Comparison of ENCODE assay signal across 8 cellular contexts in the genomic region with DNA sequence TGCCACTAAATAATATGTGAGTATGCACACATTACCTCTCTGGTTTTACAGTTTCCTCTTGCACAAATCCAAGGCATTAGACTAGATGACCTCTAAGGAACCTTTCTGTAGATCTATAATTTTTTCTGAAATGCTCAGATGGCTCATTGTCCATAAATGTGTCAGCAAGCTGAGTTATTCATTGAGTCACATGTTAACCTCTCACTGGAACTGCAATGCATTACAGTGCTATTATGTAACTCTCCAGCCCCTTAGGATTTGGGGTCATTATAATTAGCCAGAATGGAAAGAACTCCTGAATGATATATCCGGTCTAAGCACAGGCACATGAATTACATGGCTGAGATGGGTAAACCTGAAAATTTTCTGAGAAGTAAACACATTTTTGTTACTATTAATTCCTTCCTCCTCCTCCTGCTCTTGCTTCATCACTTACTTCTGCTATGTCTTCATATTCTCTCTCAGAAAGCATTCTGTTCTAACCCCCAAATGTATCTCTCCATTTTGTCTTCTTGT. TPM values are rescaled to one million over a fixed set of nuclear protein-coding genes. Genes with fewer than 3 reads are reported as not detected.
DNase-seq lines count a peak whose midpoint lies in the region; ATAC-seq and TF ChIP-seq lines count a peak whose summit lies in the region.

No MANE protein-coding gene starts in this region.

- no peak overlapping the region for H3K27ac Mint-ChIP-seq in osteocyte (ENCODE audit: unreplicated experiment)

- TF ChIP-seq CTCF in HL-60 (IDR thresholded peaks at IDR 0.05; ENCODE audit: insufficient read depth, low read length): no peak
- TF ChIP-seq CTCF in osteocyte (IDR thresholded peaks at IDR 0.05): no peak

- in situ Hi-C loops in ACHN (cut with HindIII; ENCODE audit: low pct_ligation_motif_present, low pct_unique_long_range_greater_than_20kb, low sequenced_read_pairs): no loop called here

- no peaks in the 10 kb centered on the region for H3K9me3 Mint-ChIP-seq in osteocyte (ENCODE audit: unreplicated experiment)

- no peaks in the 10 kb centered on the region for H3K27me3 ChIP-seq in HL-60 (ENCODE audit: insufficient read depth, poor library complexity, severe bottlenecking)

- H3K27me3 Mint-ChIP-seq in osteocyte (ENCODE audit: unreplicated experiment): no peaks in the 10 kb centered on the region

- ATAC-seq in GM21390 (IDR thresholded peaks at IDR 0.05; ENCODE audit: unreplicated experiment): peak; percentile 41

- peak; percentile 72 for DNase-seq in ACHN
- peak; percentile 48 to 56 for DNase-seq in HL-60 (ENCODE audit: low read depth in 1 of 2, low spot score in 1 of 2)
- DNase-seq in fibroblast of gingiva (ENCODE audit: low read depth): peak; percentile 60
- DNase-seq in DMS79 (lab: John Stamatoyannopoulos, UW): no peak
- DNase-seq in osteocyte (ENCODE audit: extremely low spot score, unreplicated experiment): no peak
- DNase-seq in stimulated activated CD4-positive, alpha-beta T cell treated with anti-CD3 and anti-CD28 coated beads, Interleukin-4, amount 100 ng/mL, for 4 hours: no peak
- DNase-seq in NCI-H446 (lab: John Stamatoyannopoulos, UW): no peak

- H3K4me3 Mint-ChIP-seq in osteocyte (ENCODE audit: unreplicated experiment): no peak overlapping the region

- no peaks in the 10 kb centered on the region for H3K36me3 Mint-ChIP-seq in osteocyte (ENCODE audit: unreplicated experiment)

- peak overlapping the region; percentile 75 for H3K27ac ChIP-seq in HL-60 (replicated peaks)

- H3K4me1 Mint-ChIP-seq in osteocyte (ENCODE audit: unreplicated experiment): peaks cover 39% of the 10 kb centered on the region

- H3K4me3 ChIP-seq in HL-60 (replicated peaks; ENCODE audit: insufficient read depth, low read length): no peak overlapping the region

RNA-seq across cellular contexts. Expression of a gene that starts 20.3 kb away (rescaled TPM):
- total RNA-seq in osteocyte: 18.2 and 20.0 TPM in 2 replicates

RNA-seq across cellular contexts. Expression of a gene that starts 26.3 kb away (rescaled TPM):
- total RNA-seq in osteocyte: 25.8 and 26.8 TPM in 2 replicates

Comparison
In these comparisons a context has a peak if more than half of its experiments do, and no peak if none do; other contexts are left out.
1. DNase-seq: peak in ACHN (single experiment), HL-60 (2 of 2) and fibroblast of gingiva (single experiment); none in DMS79 (single experiment), osteocyte (single experiment), stimulated activated CD4-positive, alpha-beta T cell treated with anti-CD3 and anti-CD28 coated beads, Interleukin-4, amount 100 ng/mL, for 4 hours (0 of 2) and NCI-H446 (0 of 2).